ENCODE assay signal across 14 cellular contexts in the genomic region with DNA sequence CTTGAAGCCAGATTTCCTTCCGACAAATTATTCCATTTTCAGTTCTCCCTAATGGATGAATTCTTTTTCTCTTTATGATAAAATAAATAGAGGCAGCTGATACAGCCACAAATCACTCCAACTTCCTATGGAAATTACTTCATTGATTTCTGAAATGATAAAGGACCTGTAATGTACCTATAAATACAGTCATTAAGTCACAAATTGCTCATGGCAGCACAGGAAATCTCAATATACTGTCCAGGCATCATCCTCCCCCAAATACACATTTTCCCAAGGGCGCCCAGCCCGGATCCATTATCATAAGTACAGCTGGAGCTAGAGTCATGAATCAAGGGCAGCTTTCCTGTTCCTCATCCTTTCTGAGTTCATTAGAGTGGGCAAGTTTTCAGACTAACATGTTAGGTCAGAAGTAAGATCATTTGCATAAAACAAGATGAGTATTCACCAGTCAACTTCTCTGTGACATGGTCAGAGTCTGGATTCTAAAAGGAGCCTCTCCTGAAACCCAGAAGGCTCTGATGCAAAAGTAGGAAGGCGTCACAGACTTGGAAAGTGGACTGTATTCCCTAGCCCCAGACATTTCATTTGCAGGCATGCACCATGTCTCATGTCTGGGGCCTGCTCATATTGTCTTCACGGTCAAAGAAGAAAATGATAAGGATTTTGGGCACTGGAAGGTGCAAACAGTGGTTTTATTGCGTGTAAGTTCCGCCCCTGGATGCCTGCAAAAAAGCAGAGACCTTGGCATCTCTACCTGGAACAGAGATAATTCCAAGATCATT.
"Had no signal": no experiment of that assay in that cellular context is flagged by ENCODE, and none has a peak within 500 bp of the region (broad histone marks: within the 10 kb centered on the region; RNA-seq: fewer than 3 reads in every experiment).

No MANE protein-coding gene starts in this region.

- DNase-seq: activated CD4-positive, alpha-beta T cell treated with anti-CD3 and anti-CD28 coated beads, Interleukin-2, amount 50 U/mL, for 4 hours; activated CD4-positive, CD25-positive, alpha-beta regulatory T cell treated with anti-CD3 and anti-CD28 coated beads, Interleukin-2, amount 50 U/mL, for 72 hours; activated effector memory CD4-positive, alpha-beta T cell treated with Interleukin-2 at 50 U/mL for 16 hours; activated T-cell treated with anti-CD3 and anti-CD28 coated beads, Interleukin-2, amount 50 U/mL, for 1 hour; amniotic stem cell; body of pancreas; left colon; stimulated activated CD4-positive, alpha-beta T cell treated with anti-CD3 and anti-CD28 coated beads, Interleukin-4, amount 100 ng/mL, for 1 hour; stimulated activated CD8-positive, alpha-beta memory T cell treated with anti-CD3 and anti-CD28 coated beads, Interleukin-4, amount 100 ng/mL, for 48 hours; testis had no signal

- H3K27me3 Mint-ChIP-seq: natural killer cell treated with Interleukin-12 subunit alpha and Interleukin-12 subunit beta and Interleukin-15 and Interleukin-18, amount 100 ng/mL, for 72 hours; stimulated activated naive CD8-positive, alpha-beta T cell treated with anti-CD3 and anti-CD28 coated beads, Interleukin-15, Interleukin-2, amounts not matched to agents 100 ng/mL and 50 ng/mL, for 24 hours had no signal

- H3K36me3 Mint-ChIP-seq: activated naive CD4-positive, alpha-beta T cell treated with anti-CD3 and anti-CD28 coated beads, Interleukin-2, amount 50 U/mL, for 72 hours; natural killer cell treated with Interleukin-12 subunit alpha and Interleukin-12 subunit beta and Interleukin-15 and Interleukin-18, amount 100 ng/mL, for 72 hours had no signal

- H3K9me3 ChIP-seq: body of pancreas, testis had no signal

- H3K27me3 ChIP-seq: body of pancreas, testis had no signal

- H3K4me3 Mint-ChIP-seq: natural killer cell treated with Interleukin-12 subunit alpha and Interleukin-12 subunit beta and Interleukin-15 and Interleukin-18, amount 100 ng/mL, for 72 hours; stimulated activated naive CD8-positive, alpha-beta T cell treated with anti-CD3 and anti-CD28 coated beads, Interleukin-15, Interleukin-2, amounts not matched to agents 100 ng/mL and 50 ng/mL, for 24 hours had no signal

- H3K4me3 ChIP-seq: body of pancreas, testis had no signal

- H3K9me3 Mint-ChIP-seq: activated naive CD4-positive, alpha-beta T cell treated with anti-CD3 and anti-CD28 coated beads, Interleukin-2, amount 50 U/mL, for 72 hours; natural killer cell treated with Interleukin-12 subunit alpha and Interleukin-12 subunit beta and Interleukin-15 and Interleukin-18, amount 100 ng/mL, for 72 hours; stimulated activated naive CD8-positive, alpha-beta T cell treated with anti-CD3 and anti-CD28 coated beads, Interleukin-15, Interleukin-2, amounts not matched to agents 100 ng/mL and 50 ng/mL, for 24 hours had no signal

- H3K27ac ChIP-seq: body of pancreas, testis had no signal

- ATAC-seq: activated naive CD4-positive, alpha-beta T cell treated with anti-CD3 and anti-CD28 coated beads, Interleukin-2, amount 50 U/mL, for 72 hours; body of pancreas; esophagus mucosa; left colon; natural killer cell treated with Interleukin-12 subunit alpha and Interleukin-12 subunit beta and Interleukin-15 and Interleukin-18, amount 100 ng/mL, for 72 hours had no signal

- H3K4me1 ChIP-seq: body of pancreas, testis had no signal

- H3K27ac Mint-ChIP-seq: activated naive CD4-positive, alpha-beta T cell treated with anti-CD3 and anti-CD28 coated beads, Interleukin-2, amount 50 U/mL, for 72 hours; natural killer cell treated with Interleukin-12 subunit alpha and Interleukin-12 subunit beta and Interleukin-15 and Interleukin-18, amount 100 ng/mL, for 72 hours; stimulated activated naive CD8-positive, alpha-beta T cell treated with anti-CD3 and anti-CD28 coated beads, Interleukin-15, Interleukin-2, amounts not matched to agents 100 ng/mL and 50 ng/mL, for 24 hours had no signal
